22 cellular contexts compared by ENCODE assay signal in genomic region chr10:78614267-78614666, GRCh38.
DNase-seq lines count a peak whose midpoint lies in the region; ATAC-seq and TF ChIP-seq lines count a peak whose summit lies in the region.
"Had no signal": no experiment of that assay in that cellular context is flagged by ENCODE, and none has a peak within 500 bp of the region (broad histone marks: within the 10 kb centered on the region; RNA-seq: fewer than 3 reads in every experiment).

No MANE protein-coding gene starts in this region.

- H3K9ac ChIP-seq in neural progenitor cell (no peak overlapping the region), GM23248 (no peak overlapping the region)

- no peaks in the 10 kb centered on the region for H3K9me2 ChIP-seq in GM23248 (ENCODE audit: insufficient read depth)

- H3K79me2 ChIP-seq in neural progenitor cell (ENCODE audit: low read depth): no peaks in the 10 kb centered on the region
- H3K79me2 ChIP-seq in GM23248 (ENCODE audit: insufficient read depth): no peaks in the 10 kb centered on the region

- no peak overlapping the region for H3K4me3 Mint-ChIP-seq in activated CD8-positive, alpha-beta memory T cell treated with anti-CD3 and anti-CD28 coated beads, Interleukin-2, amount 10 ng/mL, durations not matched to agents 7 days and 5 days
- no peak overlapping the region for H3K4me3 Mint-ChIP-seq in neural progenitor cell
- H3K4me3 Mint-ChIP-seq: H9, HFFc6 had no signal

- H3K4me2 ChIP-seq in neural progenitor cell (no peak overlapping the region), GM23248 (ENCODE audit: unreplicated experiment) (no peak overlapping the region)

- H3F3A ChIP-seq in neural progenitor cell (ENCODE audit: low read depth) (no peaks in the 10 kb centered on the region), GM23248 (ENCODE audit: insufficient read depth) (no peaks in the 10 kb centered on the region)

- no peaks in the 10 kb centered on the region for H3K9me3 ChIP-seq in neural progenitor cell (ENCODE audit: low read depth)
- H3K9me3 ChIP-seq in GM23248 (ENCODE audit: low read depth): no peaks in the 10 kb centered on the region
- H3K9me3 ChIP-seq in stomach: peaks cover 0 to 10% (median 0%) of the 10 kb centered on the region in 4 donors

- WGBS in GM23248 (ENCODE audit: low coverage in 1 of 2, low lambda C conversion rate in 2 of 2, missing lambda C conversion rate in 2 of 2), 2 experiments: 55 to 58% methylated on average over 4 of the region's 4 CpGs
- WGBS in stomach, 5 donors: 79 to 89% (median 81%) methylated on average over 4 of the region's 4 CpGs

- peaks cover 10% of the 10 kb centered on the region for H3K27me3 Mint-ChIP-seq in activated CD8-positive, alpha-beta memory T cell treated with anti-CD3 and anti-CD28 coated beads, Interleukin-2, amount 10 ng/mL, durations not matched to agents 7 days and 5 days
- peaks cover 8% of the 10 kb centered on the region for H3K27me3 Mint-ChIP-seq in neural progenitor cell (ENCODE audit: insufficient read depth, low read depth)

- H3K4me1 Mint-ChIP-seq in activated CD8-positive, alpha-beta memory T cell treated with anti-CD3 and anti-CD28 coated beads, Interleukin-2, amount 10 ng/mL, durations not matched to agents 7 days and 5 days: no peaks in the 10 kb centered on the region
- peaks cover 36% of the 10 kb centered on the region for H3K4me1 Mint-ChIP-seq in neural progenitor cell

- CTCF ChIA-PET in activated CD8-positive, alpha-beta memory T cell treated with anti-CD3 and anti-CD28 coated beads, Interleukin-2, amount 10 ng/mL, durations not matched to agents 7 days and 5 days (lab: Charles Lee): no interaction called here

- ATAC-seq in activated CD8-positive, alpha-beta memory T cell treated with anti-CD3 and anti-CD28 coated beads, Interleukin-2, amount 10 ng/mL, durations not matched to agents 7 days and 5 days: no peak
- ATAC-seq in esophagus mucosa: peak; percentile 40
- ATAC-seq: Panc1 had no signal

- no peak overlapping the region for H3K27ac Mint-ChIP-seq in activated CD8-positive, alpha-beta memory T cell treated with anti-CD3 and anti-CD28 coated beads, Interleukin-2, amount 10 ng/mL, durations not matched to agents 7 days and 5 days
- H3K27ac Mint-ChIP-seq in neural progenitor cell: peak overlapping the region; percentile 54
- H3K27ac Mint-ChIP-seq: H9, HFFc6 had no signal

- no peaks in the 10 kb centered on the region for H3K36me3 Mint-ChIP-seq in activated CD8-positive, alpha-beta memory T cell treated with anti-CD3 and anti-CD28 coated beads, Interleukin-2, amount 10 ng/mL, durations not matched to agents 7 days and 5 days
- no peaks in the 10 kb centered on the region for H3K36me3 Mint-ChIP-seq in neural progenitor cell

- H3K4me1 ChIP-seq in neural progenitor cell: no peaks in the 10 kb centered on the region
- no peaks in the 10 kb centered on the region for H3K4me1 ChIP-seq in GM23248 (ENCODE audit: insufficient read depth)
- peaks cover 0 to 4% (median 0%) of the 10 kb centered on the region in 4 donors for H3K4me1 ChIP-seq in stomach

- no peaks in the 10 kb centered on the region for H3K9me3 Mint-ChIP-seq in activated CD8-positive, alpha-beta memory T cell treated with anti-CD3 and anti-CD28 coated beads, Interleukin-2, amount 10 ng/mL, durations not matched to agents 7 days and 5 days (ENCODE audit: low read depth)
- H3K9me3 Mint-ChIP-seq in neural progenitor cell: peaks cover 10% of the 10 kb centered on the region

- intact Hi-C loops in stomach (cut with DNase I; ENCODE audit: low total_unique reads): no loop called here

- H3K36me3 ChIP-seq in neural progenitor cell: no peaks in the 10 kb centered on the region
- H3K36me3 ChIP-seq in GM23248 (ENCODE audit: low read depth): no peaks in the 10 kb centered on the region
- no peaks in the 10 kb centered on the region for H3K36me3 ChIP-seq in stomach

- no peak for TF ChIP-seq POLR2A in stomach (IDR thresholded peaks at IDR 0.05)

- TF ChIP-seq EP300 in stomach (IDR thresholded peaks at IDR 0.05): no peak

- DNase-seq in activated CD8-positive, alpha-beta memory T cell treated with anti-CD3 and anti-CD28 coated beads, Interleukin-2, amount 10 ng/mL, durations not matched to agents 7 days and 5 days: peak; percentile 16
- no peak for DNase-seq in activated CD8-positive, alpha-beta memory T cell treated with anti-CD3 and anti-CD28 coated beads for 24 hours
- DNase-seq in neural progenitor cell (ENCODE audit: low spot score) (no peak), HK-2 (ENCODE audit: unreplicated experiment) (no peak), GM23248 (no peak), stomach (no peak)
- DNase-seq in activated naive CD4-positive, alpha-beta T cell treated with anti-CD3 and anti-CD28 coated beads, Interleukin-2, amount 50 U/mL, for 16 hours: no peak
- DNase-seq: 8988T, ACHN, Calu3, HFFc6, KBM-7, NCI-H1105 treated with DMSO at 0.1 percent for 48 hours, NCI-H146, NCI-H2029 treated with DMSO at 0.1 percent for 48 hours, NCI-H446 treated with DMSO at 0.1 percent for 48 hours, NCI-H526, SHP77 had no signal

- in situ Hi-C loops in GM23248 (cut with MboI): no loop called here

- H4K20me1 ChIP-seq in neural progenitor cell (ENCODE audit: low read depth) (no peaks in the 10 kb centered on the region), GM23248 (ENCODE audit: insufficient read depth) (no peaks in the 10 kb centered on the region)

- no peak for TF ChIP-seq CTCF in neural progenitor cell (IDR thresholded peaks at IDR 0.05)
- no peak for TF ChIP-seq CTCF in stomach (IDR thresholded peaks at IDR 0.05)

- H2AFZ ChIP-seq in neural progenitor cell (replicated peaks) (peak overlapping the region; percentile 50), GM23248 (no peak overlapping the region)

- H3K27me3 ChIP-seq in neural progenitor cell (no peaks in the 10 kb centered on the region), GM23248 (replicated peaks; ENCODE audit: insufficient read depth) (peaks cover 18% of the 10 kb centered on the region), stomach (no peaks in the 10 kb centered on the region)

- H3K27ac ChIP-seq in neural progenitor cell (no peak overlapping the region), GM23248 (no peak overlapping the region), stomach (no peak overlapping the region)
- H3K27ac ChIP-seq: RWPE1 had no signal

- H3K4me3 ChIP-seq in neural progenitor cell (no peak overlapping the region), GM23248 (no peak overlapping the region), stomach (no peak overlapping the region)
